ENCODE assay signal across 27 cellular contexts in the genomic region with DNA sequence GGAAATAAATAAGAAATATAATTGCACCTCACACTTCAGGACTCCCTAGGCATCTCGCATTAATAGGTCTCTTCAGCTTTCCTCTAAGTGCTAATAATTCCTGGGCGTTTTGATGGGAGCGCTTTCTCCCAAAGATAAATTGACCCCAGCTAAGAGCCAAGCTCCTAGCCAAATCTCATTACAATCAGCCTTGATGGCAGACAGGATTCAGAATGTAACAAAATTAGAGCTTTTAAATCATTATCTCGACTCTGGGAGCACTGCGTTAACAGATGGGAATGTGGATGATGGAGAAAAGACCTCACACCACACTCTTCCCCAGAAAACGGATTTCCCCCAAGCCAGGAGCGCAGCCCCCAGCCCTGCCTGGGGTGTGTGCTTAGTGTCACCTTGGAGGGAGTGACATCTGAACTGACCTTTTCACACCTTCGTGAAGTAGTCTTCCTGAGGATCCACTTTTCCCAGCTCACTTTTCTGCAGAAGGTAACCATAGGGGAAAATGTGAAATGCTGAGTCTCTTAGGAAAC. TPM values are rescaled to one million over a fixed set of nuclear protein-coding genes. Genes with fewer than 3 reads are reported as not detected.
"Had no signal": no experiment of that assay in that cellular context is flagged by ENCODE, and none has a peak within 500 bp of the region (broad histone marks: within the 10 kb centered on the region; RNA-seq: fewer than 3 reads in every experiment).

No MANE protein-coding gene starts in this region.

- H3K27me3 Mint-ChIP-seq: stimulated activated naive CD8-positive, alpha-beta T cell treated with anti-CD3 and anti-CD28 coated beads, Interleukin-15, amount 100 ng/mL, for 72 hours had no signal

- H3K27ac ChIP-seq: colonic mucosa, lower lobe of right lung, neutrophil, parathyroid adenoma, right lobe of liver, suprapubic skin, transverse colon, upper lobe of right lung, uterus had no signal

- H3K27me3 ChIP-seq: colonic mucosa, esophagus squamous epithelium, neutrophil, right lobe of liver, suprapubic skin, transverse colon, upper lobe of right lung, uterus had no signal

- DNase-seq: colonic mucosa; effector memory CD8-positive, alpha-beta T cell; erythroblast; esophagus squamous epithelium; foreskin melanocyte; left ventricle myocardium superior; lower lobe of right lung; natural killer cell; right lobe of liver; stimulated activated CD4-positive, alpha-beta T cell treated with anti-CD3 and anti-CD28 coated beads, Interleukin-12 subunit alpha, Interleukin-12 subunit beta, amount 100 ng/mL, for 4 hours; stimulated activated CD4-positive, alpha-beta T cell treated with anti-CD3 and anti-CD28 coated beads, Interleukin-1b, Interleukin-23, amount 100 ng/mL, for 48 hours; stimulated activated CD4-positive, alpha-beta T cell treated with anti-CD3 and anti-CD28 coated beads, Interleukin-4, amount 100 ng/mL, for 1 hour; stimulated activated CD8-positive, alpha-beta memory T cell treated with anti-CD3 and anti-CD28 coated beads, Interleukin-4, amount 100 ng/mL, for 48 hours; stimulated activated naive CD4-positive, alpha-beta T cell; stimulated activated naive CD8-positive, alpha-beta T cell treated with anti-CD3 and anti-CD28 coated beads, Interleukin-15, amount 100 ng/mL, for 72 hours; transverse colon; upper lobe of right lung; uterus had no signal

- H3K4me2 ChIP-seq: smooth muscle cell had no signal

- H3K4me1 ChIP-seq: colonic mucosa, lower lobe of right lung, parathyroid adenoma, right lobe of liver, suprapubic skin, transverse colon, upper lobe of right lung, uterus had no signal

- H3K4me1 Mint-ChIP-seq: stimulated activated naive CD8-positive, alpha-beta T cell treated with anti-CD3 and anti-CD28 coated beads, Interleukin-15, amount 100 ng/mL, for 72 hours had no signal

- H3K27ac Mint-ChIP-seq: effector memory CD8-positive, alpha-beta T cell; natural killer cell; progenitor cell of endocrine pancreas; stimulated activated naive CD8-positive, alpha-beta T cell treated with anti-CD3 and anti-CD28 coated beads, Interleukin-15, amount 100 ng/mL, for 72 hours had no signal

- FAIRE-seq: endometrium, keratinocyte had no signal

- H3K36me3 Mint-ChIP-seq: natural killer cell had no signal

- H3K36me3 ChIP-seq: colonic mucosa, esophagus squamous epithelium, lower lobe of right lung, neutrophil, right lobe of liver, suprapubic skin, transverse colon, upper lobe of right lung, uterus had no signal

- H2AFZ ChIP-seq: parathyroid adenoma had no signal

- H3K79me2 ChIP-seq: parathyroid adenoma had no signal

- ATAC-seq: effector memory CD8-positive, alpha-beta T cell; left ventricle myocardium superior; lower lobe of right lung; natural killer cell; right lobe of liver; stimulated activated naive CD8-positive, alpha-beta T cell treated with anti-CD3 and anti-CD28 coated beads, Interleukin-15, amount 100 ng/mL, for 72 hours; upper lobe of right lung had no signal

- H3K9me3 Mint-ChIP-seq: effector memory CD8-positive, alpha-beta T cell; natural killer cell; neural crest cell; stimulated activated naive CD8-positive, alpha-beta T cell treated with anti-CD3 and anti-CD28 coated beads, Interleukin-15, amount 100 ng/mL, for 72 hours had no signal

- H3K9me3 ChIP-seq: colonic mucosa, esophagus squamous epithelium, lower lobe of right lung, neutrophil, right lobe of liver, suprapubic skin, transverse colon, upper lobe of right lung, uterus had no signal

- H3K4me3 ChIP-seq: colonic mucosa, esophagus squamous epithelium, lower lobe of right lung, right lobe of liver, smooth muscle cell, suprapubic skin, transverse colon, upper lobe of right lung, uterus had no signal

- H3K9ac ChIP-seq: parathyroid adenoma had no signal

- H3K4me3 Mint-ChIP-seq: effector memory CD8-positive, alpha-beta T cell; natural killer cell; neural crest cell; stimulated activated naive CD8-positive, alpha-beta T cell treated with anti-CD3 and anti-CD28 coated beads, Interleukin-15, amount 100 ng/mL, for 72 hours had no signal

RNA-seq across cellular contexts. Expression of a gene that starts 26.4 kb away (rescaled TPM):
- total RNA-seq: colonic mucosa, dermis microvascular lymphatic vessel endothelial cell, left ventricle myocardium superior, natural killer cell, progenitor cell of endocrine pancreas, right lobe of liver, smooth muscle cell, transverse colon, upper lobe of right lung had no signal
- polyA plus RNA-seq: smooth muscle cell had no signal
